Comparison of ENCODE assay signal across 1 cellular context in the genomic region with DNA sequence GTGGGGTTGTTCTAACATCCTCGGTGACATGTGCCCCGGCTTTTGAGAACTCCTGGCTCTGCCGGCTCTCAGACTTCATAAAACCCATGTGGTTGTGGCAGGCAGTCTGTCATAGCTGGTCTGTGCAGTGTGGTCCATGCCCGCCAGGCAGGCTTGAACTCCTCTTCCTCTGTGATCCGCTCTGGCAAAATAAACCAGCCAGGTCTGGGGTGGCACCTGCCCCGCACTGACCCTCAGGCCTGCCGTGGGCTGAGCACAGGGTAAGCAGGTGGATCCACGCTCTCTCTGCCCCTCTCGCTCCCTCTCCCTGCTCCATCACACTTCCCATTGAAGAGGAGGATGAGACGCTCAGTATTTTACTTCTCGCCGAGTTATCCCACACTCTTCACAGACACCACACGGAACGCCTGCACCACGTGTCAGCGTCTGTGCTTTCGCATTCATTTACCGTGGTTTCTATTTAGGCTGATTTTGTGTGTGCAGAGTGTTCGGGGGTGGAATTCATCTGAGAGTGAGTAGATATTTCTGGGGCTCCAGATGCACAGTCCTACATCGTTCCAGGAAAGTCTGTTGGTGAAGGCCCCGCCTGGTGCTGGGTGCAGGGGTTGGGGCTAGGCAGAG.
TF ChIP-seq lines count a peak whose summit lies in the region.

No MANE protein-coding gene starts in this region.

TF ChIP-seq in A549, 52 proteins besides CTCF, POLR2A, EP300 and RAD21:
- TF ChIP-seq HOXA7 (CRISPR knock-in tag; IDR thresholded peaks at IDR 0.05) (no peak), ZFP36 (IDR thresholded peaks at IDR 0.05; ENCODE audit: borderline replicate concordance, partially characterized antibody) (no peak), SREBF2 (IDR thresholded peaks at IDR 0.05) (no peak), BCL3 (IDR thresholded peaks at IDR 0.05) (no peak), CHD2 (IDR thresholded peaks at IDR 0.05; ENCODE audit: low read length, partially characterized antibody) (no peak), HEYL (CRISPR knock-in tag; IDR thresholded peaks at IDR 0.05) (no peak), POLR2AphosphoS2 (conservative IDR thresholded peaks at IDR 0.05; ENCODE audit: low read length) (no peak), RNF2 (IDR thresholded peaks at IDR 0.05; ENCODE audit: borderline replicate concordance, low read depth) (no peak), CHD4 (IDR thresholded peaks at IDR 0.05; ENCODE audit: borderline replicate concordance) (no peak), RCOR1 (IDR thresholded peaks at IDR 0.05; ENCODE audit: low read depth, low read length) (no peak), ZC3H11A (IDR thresholded peaks at IDR 0.05) (no peak)
- TF ChIP-seq, protein P1, sequence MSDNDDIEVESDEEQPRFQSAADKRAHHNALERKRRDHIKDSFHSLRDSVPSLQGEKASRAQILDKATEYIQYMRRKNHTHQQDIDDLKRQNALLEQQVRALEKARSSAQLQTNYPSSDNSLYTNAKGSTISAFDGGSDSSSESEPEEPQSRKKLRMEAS (IDR thresholded peaks at IDR 0.05) = no peak
- TF ChIP-seq, protein P2, sequence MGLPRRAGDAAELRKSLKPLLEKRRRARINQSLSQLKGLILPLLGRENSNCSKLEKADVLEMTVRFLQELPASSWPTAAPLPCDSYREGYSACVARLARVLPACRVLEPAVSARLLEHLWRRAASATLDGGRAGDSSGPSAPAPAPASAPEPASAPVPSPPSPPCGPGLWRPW (IDR thresholded peaks at IDR 0.05) = no peak
